ENCODE assay signal across 14 cellular contexts in genomic region chr5:149018909-149019443, GRCh38. TPM values are rescaled to one million over a fixed set of nuclear protein-coding genes. Genes with fewer than 3 reads are reported as not detected.
DNase-seq lines count a peak whose midpoint lies in the region; ATAC-seq, FAIRE-seq and TF ChIP-seq lines count a peak whose summit lies in the region.
"Had no signal": no experiment of that assay in that cellular context is flagged by ENCODE, and none has a peak within 500 bp of the region (broad histone marks: within the 10 kb centered on the region; RNA-seq: fewer than 3 reads in every experiment).

No MANE protein-coding gene starts in this region.

- intact Hi-C loops in A673 (cut with micrococcal nuclease; ENCODE audit: unreplicated experiment) (no loop called here), PC-3 (cut with micrococcal nuclease) (no loop called here), kidney (cut with DNase I) (no loop called here)

- POLR2A ChIA-PET in A673 (lab: Charles Lee; ENCODE audit: low non-redundant PET) (no interaction called here), PC-3 (lab: Charles Lee; ENCODE audit: unreplicated experiment) (no interaction called here)

- H3K9me2 ChIP-seq in hepatocyte (replicated peaks; ENCODE audit: insufficient read depth) (no peaks in the 10 kb centered on the region), PC-3 (replicated peaks; ENCODE audit: low read length) (no peaks in the 10 kb centered on the region)

- no peaks in the 10 kb centered on the region for H4K20me1 ChIP-seq in BLaER1 treated with 17β-estradiol and CSF1 and Interleukin-3, amounts not matched to agents 10 nM and 100 nM
- H4K20me1 ChIP-seq in hepatocyte (ENCODE audit: insufficient read depth, poor library complexity, severe bottlenecking) (no peaks in the 10 kb centered on the region), PC-3 (ENCODE audit: low read length) (no peaks in the 10 kb centered on the region)

- DNase-seq in A673 (ENCODE audit: low spot score) (peak; percentile 85), hepatocyte (ENCODE audit: low spot score) (peak; percentile 25), PC-3 (no peak), GDM1 (lab: John Stamatoyannopoulos, UW) (no peak), kidney (no peak), A172 (ENCODE audit: low spot score) (no peak)
- DNase-seq: activated B cell treated with CpG ODN at 0.5 μM for 24 hours, NCI-H187 treated with DMSO at 0.1 percent for 48 hours had no signal

- BruUV-seq in A673 (replicated peaks; lab: Mats Ljungman, UMichigan) (no TSS peak), PC-3 (replicated peaks; lab: Mats Ljungman, UMichigan) (no TSS peak)

- H3K36me3 ChIP-seq in A673 (ENCODE audit: insufficient read depth, low read length, poor library complexity, severe bottlenecking) (no peaks in the 10 kb centered on the region), hepatocyte (replicated peaks; ENCODE audit: insufficient read depth, low read depth) (no peaks in the 10 kb centered on the region), PC-3 (ENCODE audit: low read depth, low read length) (peaks cover 13% of the 10 kb centered on the region; the same call in 1 of the 2 replicates), kidney (ENCODE audit: control insufficient read depth in 1 of 2, insufficient read depth in 2 of 2, low read length in 2 of 2) (no peaks in the 10 kb centered on the region)
- H3K36me3 ChIP-seq in BLaER1 treated with 17β-estradiol and CSF1 and Interleukin-3, amounts not matched to agents 10 nM and 100 nM, result no peaks in the 10 kb centered on the region
- H3K36me3 ChIP-seq: ascending aorta had no signal

- H3K9me3 ChIP-seq in A673 (ENCODE audit: low read depth, low read length, poor library complexity, severe bottlenecking), result peaks cover 5% of the 10 kb centered on the region
- H3K9me3 ChIP-seq in BLaER1 treated with 17β-estradiol and CSF1 and Interleukin-3, amounts not matched to agents 10 nM and 100 nM (replicated peaks in 1 of 11), result peaks cover 0 to 10% (median 6%) of the 10 kb centered on the region in 11 experiments; a peak in 5 of 22 replicates
- no peaks in the 10 kb centered on the region for H3K9me3 ChIP-seq in hepatocyte (ENCODE audit: low read depth)
- no peaks in the 10 kb centered on the region for H3K9me3 ChIP-seq in PC-3 (ENCODE audit: low read length)
- H3K9me3 ChIP-seq in kidney (ENCODE audit: control insufficient read depth in 1 of 2, low read length in 2 of 2), result no peaks in the 10 kb centered on the region
- H3K9me3 ChIP-seq: ascending aorta had no signal

- TF ChIP-seq CTCF in A673 (conservative IDR thresholded peaks at IDR 0.05; ENCODE audit: low read depth, low read length) (no peak), hepatocyte (IDR thresholded peaks at IDR 0.05; ENCODE audit: poor library complexity) (no peak), PC-3 (conservative IDR thresholded peaks at IDR 0.05; ENCODE audit: low read depth, low read length) (no peak), kidney (IDR thresholded peaks at IDR 0.05; ENCODE audit: borderline replicate concordance, extremely low read depth, insufficient read depth) (no peak)

- H3F3A ChIP-seq in PC-3 (ENCODE audit: low read length, unreplicated experiment), result no peaks in the 10 kb centered on the region

- FAIRE-seq in kidney (lab: Jason Lieb, UNC), result no peak
- FAIRE-seq: keratinocyte had no signal

- ATAC-seq in PC-3, result no peak

- H3K27ac Mint-ChIP-seq in T-helper 1 cell treated with Interleukin-12 subunit alpha and Interleukin-12 subunit beta and Interleukin-4 antibody, amounts not matched to agents 30 μg/mL and 1 μg/mL, for 36 hours, result peak overlapping the region; percentile 31
- H3K27ac Mint-ChIP-seq: activated B cell treated with CpG ODN at 0.5 μM for 24 hours had no signal

- no peaks in the 10 kb centered on the region for H3K36me3 Mint-ChIP-seq in T-helper 1 cell treated with Interleukin-12 subunit alpha and Interleukin-12 subunit beta and Interleukin-4 antibody, amounts not matched to agents 30 μg/mL and 1 μg/mL, for 36 hours (ENCODE audit: low read depth)

- H3K4me3 Mint-ChIP-seq in T-helper 1 cell treated with Interleukin-12 subunit alpha and Interleukin-12 subunit beta and Interleukin-4 antibody, amounts not matched to agents 30 μg/mL and 1 μg/mL, for 36 hours, result no peak overlapping the region
- H3K4me3 Mint-ChIP-seq: activated B cell treated with CpG ODN at 0.5 μM for 24 hours had no signal

- H3K27me3 ChIP-seq in A673 (replicated peaks; ENCODE audit: insufficient read depth, low read depth, low read length, poor library complexity), result no peaks in the 10 kb centered on the region
- H3K27me3 ChIP-seq in BLaER1 treated with 17β-estradiol and CSF1 and Interleukin-3, amounts not matched to agents 10 nM and 100 nM, result no peaks in the 10 kb centered on the region
- no peaks in the 10 kb centered on the region for H3K27me3 ChIP-seq in hepatocyte
- H3K27me3 ChIP-seq in PC-3 (ENCODE audit: low read length), result no peaks in the 10 kb centered on the region
- H3K27me3 ChIP-seq: ascending aorta had no signal

- H3K9me3 Mint-ChIP-seq in T-helper 1 cell treated with Interleukin-12 subunit alpha and Interleukin-12 subunit beta and Interleukin-4 antibody, amounts not matched to agents 30 μg/mL and 1 μg/mL, for 36 hours, result no peaks in the 10 kb centered on the region

- no peak overlapping the region for H3K9ac ChIP-seq in BLaER1 treated with 17β-estradiol and CSF1 and Interleukin-3, amounts not matched to agents 10 nM and 100 nM
- H3K9ac ChIP-seq in PC-3 (ENCODE audit: low read length) (no peak overlapping the region), kidney (ENCODE audit: low read length in 2 of 2) (no peak overlapping the region)

- H3K4me3 ChIP-seq in A673 (ENCODE audit: low read depth, low read length, poor library complexity, severe bottlenecking), result no peak overlapping the region
- H3K4me3 ChIP-seq in BLaER1 treated with 17β-estradiol and CSF1 and Interleukin-3, amounts not matched to agents 10 nM and 100 nM, result no peak overlapping the region
- H3K4me3 ChIP-seq in hepatocyte, result no peak overlapping the region
- no peak overlapping the region for H3K4me3 ChIP-seq in PC-3 (ENCODE audit: low read length)
- no peak overlapping the region for H3K4me3 ChIP-seq in kidney (ENCODE audit: low read length in 2 of 2)
- H3K4me3 ChIP-seq: ascending aorta, skin epidermis had no signal

- 21% methylated on average over 2 of the region's 2 CpGs for whole genome bisulfite sequencing in hepatocyte (ENCODE audit: low lambda C conversion rate, missing lambda C conversion rate)

- H3K4me2 ChIP-seq in BLaER1 treated with 17β-estradiol and CSF1 and Interleukin-3, amounts not matched to agents 10 nM and 100 nM, result peak overlapping the region; percentile 6 to 65 (median 47); a peak in 20 of 22 replicates
- H3K4me2 ChIP-seq in hepatocyte (peak overlapping the region; percentile 0), PC-3 (ENCODE audit: low read length) (no peak overlapping the region)

- H3K4me1 ChIP-seq in A673 (ENCODE audit: insufficient read depth, low read length, poor library complexity, severe bottlenecking) (peaks cover 14% of the 10 kb centered on the region), hepatocyte (ENCODE audit: insufficient read depth) (peaks cover 7% of the 10 kb centered on the region), PC-3 (ENCODE audit: insufficient read depth, low read length) (peaks cover 12% of the 10 kb centered on the region), kidney (ENCODE audit: control insufficient read depth in 1 of 2, insufficient read depth in 1 of 2, low read depth in 1 of 2, low read length in 2 of 2) (no peaks in the 10 kb centered on the region)
- H3K4me1 ChIP-seq in BLaER1 treated with 17β-estradiol and CSF1 and Interleukin-3, amounts not matched to agents 10 nM and 100 nM, result peaks cover 8 to 13% (median 9%) of the 10 kb centered on the region in 10 experiments
- H3K4me1 ChIP-seq: ascending aorta had no signal

- CTCF ChIA-PET in A673 (lab: Charles Lee) (interaction anchor here (0.7 kb wide), 1 partner anchor 61 kb away, joined by 6 read pairs; no protein-coding TSS in a partner anchor), PC-3 (lab: Charles Lee) (no interaction called here)

- peaks cover 23% of the 10 kb centered on the region for H3K4me1 Mint-ChIP-seq in T-helper 1 cell treated with Interleukin-12 subunit alpha and Interleukin-12 subunit beta and Interleukin-4 antibody, amounts not matched to agents 30 μg/mL and 1 μg/mL, for 36 hours (ENCODE audit: low read depth)
- H3K4me1 Mint-ChIP-seq: activated B cell treated with CpG ODN at 0.5 μM for 24 hours had no signal

- H2AFZ ChIP-seq in hepatocyte (no peak overlapping the region), PC-3 (ENCODE audit: low read length) (no peak overlapping the region)

- H3K27me3 Mint-ChIP-seq in T-helper 1 cell treated with Interleukin-12 subunit alpha and Interleukin-12 subunit beta and Interleukin-4 antibody, amounts not matched to agents 30 μg/mL and 1 μg/mL, for 36 hours (ENCODE audit: low read depth), result no peaks in the 10 kb centered on the region

- H3K27ac ChIP-seq in A673 (ENCODE audit: low read depth, low read length, poor library complexity, severe bottlenecking), result no peak overlapping the region
- no peak overlapping the region for H3K27ac ChIP-seq in BLaER1 treated with 17β-estradiol and CSF1 and Interleukin-3, amounts not matched to agents 10 nM and 100 nM
- no peak overlapping the region for H3K27ac ChIP-seq in hepatocyte
- no peak overlapping the region for H3K27ac ChIP-seq in PC-3 (ENCODE audit: low read length)
- H3K27ac ChIP-seq in kidney (ENCODE audit: low read depth in 2 of 2, low read length in 2 of 2), result no peak overlapping the region
- H3K27ac ChIP-seq: ascending aorta had no signal

- H3K79me2 ChIP-seq in hepatocyte (no peaks in the 10 kb centered on the region), PC-3 (ENCODE audit: low read length) (no peaks in the 10 kb centered on the region)

RNA-seq across cellular contexts. Expression of gene SH3TC2, which starts 43.9 kb away (rescaled TPM):
- total RNA-seq in A673 (2021) (1.3 and 2.5 TPM in 2 replicates), hepatocyte (3.5 and 3.8 TPM in 2 replicates), PC-3 (2014; rRNA removed) (32.0 and 40.0 TPM in 2 replicates), kidney (1.3 TPM)
- polyA plus RNA-seq in hepatocyte (1.3 and 2.2 TPM in 2 replicates), kidney (ENCODE audit: insufficient read depth, low read depth, low replicate concordance) (0.17 TPM)
- 7.8 and 10.1 TPM in 2 replicates for total RNA-seq in A172 (2014; rRNA removed; shearing (Covaris generic))
- total RNA-seq: activated B cell treated with CpG ODN at 0.5 μM for 24 hours had no signal
- polyA plus RNA-seq: neural cell had no signal

Comparison
In these comparisons a context has a peak if more than half of its experiments do, and no peak if none do; other contexts are left out.
1. DNase-seq: peak in A673 (single experiment) and hepatocyte (single experiment); none in PC-3 (single experiment), GDM1 (single experiment), kidney (single experiment) and A172 (single experiment).